Comparison of ENCODE assay signal across 26 cellular contexts in genomic region chr2:109244750-109245382, GRCh38.
DNase-seq lines count a peak whose midpoint lies in the region; ATAC-seq and TF ChIP-seq lines count a peak whose summit lies in the region.
"Had no signal": no experiment of that assay in that cellular context is flagged by ENCODE, and none has a peak within 500 bp of the region (broad histone marks: within the 10 kb centered on the region; RNA-seq: fewer than 3 reads in every experiment).

No MANE protein-coding gene starts in this region.

- H4K8ac ChIP-seq in IMR-90 (ENCODE audit: low read depth in 2 of 2, low read length in 2 of 2) = 0 out of 4 replicates have a peak overlapping the region, but pooled peaks have one; percentile 19 to 26

- ATAC-seq in IMR-90 (ENCODE audit: low read depth) = no peak
- peak in 3 of 4 donors; percentile 47 to 67 (median 65) for ATAC-seq in heart left ventricle
- ATAC-seq in stimulated activated effector memory CD8-positive, alpha-beta T cell treated with anti-CD3 and anti-CD28 coated beads, Interleukin-12 subunit alpha, Interleukin-12 subunit beta, amount 100 ng/mL, for 72 hours = no peak
- ATAC-seq: activated CD8-positive, alpha-beta T cell treated with anti-CD3 and anti-CD28 coated beads, Interleukin-2, amount 10 ng/mL, durations not matched to agents 7 days and 5 days; activated T-cell treated with anti-CD3 and anti-CD28 coated beads, Interleukin-2, amount 50 U/mL, for 72 hours; CD8-positive, alpha-beta T cell; naive thymus-derived CD8-positive, alpha-beta T cell had no signal

- H3K4me1 Mint-ChIP-seq in stimulated activated effector memory CD8-positive, alpha-beta T cell treated with anti-CD3 and anti-CD28 coated beads, Interleukin-12 subunit alpha, Interleukin-12 subunit beta, amount 100 ng/mL, for 72 hours = peaks cover 14% of the 10 kb centered on the region

- POLR2A ChIA-PET in IMR-90 (lab: Charles Lee; ENCODE audit: unreplicated experiment) (no interaction called here), RWPE1 (lab: Yijun Ruan, JAX; ENCODE audit: low non-redundant PET) (no interaction called here)

- no peaks in the 10 kb centered on the region for H3K27me3 ChIP-seq in IMR-90 (ENCODE audit: control insufficient read depth, insufficient read depth, low read length)
- no peaks in the 10 kb centered on the region for H3K27me3 ChIP-seq in heart left ventricle
- H3K27me3 ChIP-seq: tibial nerve had no signal

- H4K91ac ChIP-seq in IMR-90 (ENCODE audit: insufficient read depth, low read depth, low read length) = peak overlapping the region; percentile 52

- no peak overlapping the region for H3K18ac ChIP-seq in IMR-90 (ENCODE audit: low read depth, low read length)

- H2BK120ac ChIP-seq in IMR-90 (ENCODE audit: low read depth, low read length) = peak overlapping the region; percentile 52

- no peaks in the 10 kb centered on the region for H3K36me3 Mint-ChIP-seq in stimulated activated effector memory CD8-positive, alpha-beta T cell treated with anti-CD3 and anti-CD28 coated beads, Interleukin-12 subunit alpha, Interleukin-12 subunit beta, amount 100 ng/mL, for 72 hours
- H3K36me3 Mint-ChIP-seq: activated naive CD4-positive, alpha-beta T cell treated with anti-CD3 and anti-CD28 coated beads, Interleukin-2, amount 10 ng/mL, durations not matched to agents 7 days and 5 days; CD8-positive, alpha-beta T cell; mesothelial cell of epicardium; naive thymus-derived CD8-positive, alpha-beta T cell had no signal

- H3K23ac ChIP-seq in IMR-90 (ENCODE audit: low read depth, low read length) = peak overlapping the region; percentile 72; the same call in 1 of the 2 replicates

- no peak for TF ChIP-seq RAD21 in IMR-90 (IDR thresholded peaks at IDR 0.05; ENCODE audit: low read length)

- peak overlapping the region; percentile 55 for H3K4ac ChIP-seq in IMR-90 (ENCODE audit: low read depth, low read length)

- H3K79me1 ChIP-seq in IMR-90 (ENCODE audit: low read depth in 1 of 2, low read length in 2 of 2) = peaks cover 58 to 80% of the 10 kb centered on the region in 2 experiments

- no peak overlapping the region for H3K56ac ChIP-seq in IMR-90 (ENCODE audit: extremely low read depth, insufficient read depth, low read length)

- H3K9me3 ChIP-seq in IMR-90 (ENCODE audit: control insufficient read depth, insufficient read depth, low read length) (no peaks in the 10 kb centered on the region), heart left ventricle (no peaks in the 10 kb centered on the region)
- H3K9me3 ChIP-seq: tibial nerve had no signal

- peaks cover 38% of the 10 kb centered on the region for H3K9me1 ChIP-seq in IMR-90 (ENCODE audit: insufficient read depth, low read length)

- peak overlapping the region; percentile 28 for H2AK9ac ChIP-seq in IMR-90 (replicated peaks; ENCODE audit: low read depth, low read length, poor library complexity)

- CTCF ChIA-PET in IMR-90 (lab: Yijun Ruan, JAX) = no interaction called here
- CTCF ChIA-PET in RWPE1 (lab: Yijun Ruan, JAX) = interaction anchor here (0.6 kb wide), 2 partner anchors 12 to 81 kb away, joined by 3 to 7 read pairs; no protein-coding TSS in a partner anchor

- peak overlapping the region; percentile 77; the same call in 1 of the 2 replicates for H2AK5ac ChIP-seq in IMR-90 (ENCODE audit: low read depth, low read length)

- peak overlapping the region; percentile 31; the same call in 1 of the 3 replicates for H2BK15ac ChIP-seq in IMR-90 (ENCODE audit: low read depth, low read length)

- peaks cover 35% of the 10 kb centered on the region for H3K4me1 ChIP-seq in IMR-90 (ENCODE audit: control insufficient read depth, insufficient read depth, low read length)
- H3K4me1 ChIP-seq in heart left ventricle = peaks cover 17 to 75% (median 57%) of the 10 kb centered on the region in 12 donors

- H2BK20ac ChIP-seq in IMR-90 (ENCODE audit: low read depth, low read length) = peak overlapping the region; percentile 32; the same call in 1 of the 2 replicates

- H3K14ac ChIP-seq in IMR-90 (replicated peaks; ENCODE audit: low read depth, low read length) = peak overlapping the region; percentile 53; the same call in 1 of the 2 replicates

- H2AFZ ChIP-seq in IMR-90 (replicated peaks; ENCODE audit: low read length, poor library complexity) = no peak overlapping the region

- TF ChIP-seq POLR2A in IMR-90 (IDR thresholded peaks at IDR 0.05; ENCODE audit: low read depth, low read length) (no peak), heart left ventricle (IDR thresholded peaks at IDR 0.05) (no peak)

- DNase-seq in IMR-90 = no peak
- no peak for DNase-seq in RWPE1 (ENCODE audit: low spot score)
- DNase-seq in heart left ventricle = peak in 1 of 5 donors; percentile 43
- no peak for DNase-seq in stimulated activated effector memory CD8-positive, alpha-beta T cell treated with anti-CD3 and anti-CD28 coated beads, Interleukin-12 subunit alpha, Interleukin-12 subunit beta, amount 100 ng/mL, for 72 hours (ENCODE audit: low spot score in 2 of 2)
- DNase-seq in GOT3 (lab: John Stamatoyannopoulos, UW) = no peak
- DNase-seq in HuH-7 (ENCODE audit: low spot score) = no peak
- DNase-seq in HuH-7.5 (ENCODE audit: low spot score) = no peak
- DNase-seq: activated CD4-positive, CD25-positive, alpha-beta regulatory T cell treated with anti-CD3 and anti-CD28 coated beads, Interleukin-2, amount 50 U/mL, for 72 hours; activated CD8-positive, alpha-beta T cell treated with anti-CD3 and anti-CD28 coated beads, Interleukin-2, amount 10 ng/mL, durations not matched to agents 7 days and 5 days; activated naive CD4-positive, alpha-beta T cell treated with anti-CD3 and anti-CD28 coated beads, Interleukin-2, amount 10 ng/mL, durations not matched to agents 7 days and 5 days; activated T-cell treated with anti-CD3 and anti-CD28 coated beads, Interleukin-2, amount 50 U/mL, for 72 hours; amygdala; caudate nucleus; dermis blood vessel endothelial cell; naive thymus-derived CD8-positive, alpha-beta T cell; NCI-H1417 treated with DMSO at 0.1 percent for 48 hours; NCI-H2081 treated with DMSO at 0.1 percent for 48 hours; NCI-H82; OCI-M1; SIG-M5; stimulated activated CD4-positive, alpha-beta T cell treated with anti-CD3 and anti-CD28 coated beads, Interleukin-12 subunit alpha, Interleukin-12 subunit beta, amount 100 ng/mL, for 4 hours; stimulated activated CD4-positive, alpha-beta T cell treated with anti-CD3 and anti-CD28 coated beads, Interleukin-4, amount 100 ng/mL, for 24 hours; stimulated activated naive CD4-positive, alpha-beta T cell treated with Interleukin-2 at 50 U/mL for 16 hours had no signal

- peaks cover 22% of the 10 kb centered on the region for H4K20me1 ChIP-seq in IMR-90 (ENCODE audit: insufficient read depth, low read length)

- dilution Hi-C loops in IMR-90 (cut with HindIII; ENCODE audit: low sequenced_read_pairs, unreplicated experiment) = no loop called here

- TF ChIP-seq CTCF in IMR-90 (conservative IDR thresholded peaks at IDR 0.05; ENCODE audit: low read depth, low read length) (no peak), RWPE1 (conservative IDR thresholded peaks at IDR 0.05; ENCODE audit: low read depth) (no peak), heart left ventricle (IDR thresholded peaks at IDR 0.05) (no peak)

- BruUV-seq in IMR-90 (replicated peaks; lab: Mats Ljungman, UMichigan) = no TSS peak

- in situ Hi-C loops in IMR-90 (cut with MboI; ENCODE audit: low sequenced_read_pairs) = no loop called here

- H3K4me2 ChIP-seq in IMR-90 (ENCODE audit: low read depth, low read length) = no peak overlapping the region

- H4K5ac ChIP-seq in IMR-90 (ENCODE audit: low read depth, low read length) = no peak overlapping the region

- no peak overlapping the region for H3K4me3 Mint-ChIP-seq in stimulated activated effector memory CD8-positive, alpha-beta T cell treated with anti-CD3 and anti-CD28 coated beads, Interleukin-12 subunit alpha, Interleukin-12 subunit beta, amount 100 ng/mL, for 72 hours
- H3K4me3 Mint-ChIP-seq: activated CD8-positive, alpha-beta T cell treated with anti-CD3 and anti-CD28 coated beads, Interleukin-2, amount 10 ng/mL, durations not matched to agents 7 days and 5 days; activated naive CD4-positive, alpha-beta T cell treated with anti-CD3 and anti-CD28 coated beads, Interleukin-2, amount 10 ng/mL, durations not matched to agents 7 days and 5 days; activated T-cell treated with anti-CD3 and anti-CD28 coated beads, Interleukin-2, amount 50 U/mL, for 72 hours; CD8-positive, alpha-beta T cell; mesothelial cell of epicardium; naive thymus-derived CD8-positive, alpha-beta T cell had no signal

- H3K36me3 ChIP-seq in IMR-90 (ENCODE audit: control insufficient read depth, insufficient read depth, low read length) (no peaks in the 10 kb centered on the region), heart left ventricle (no peaks in the 10 kb centered on the region)
- H3K36me3 ChIP-seq: tibial nerve had no signal

- H3K27ac ChIP-seq in IMR-90 (ENCODE audit: insufficient read depth, low read length) (no peak overlapping the region), RWPE1 (peak overlapping the region; percentile 11; the same call in 1 of the 2 replicates), heart left ventricle (peak overlapping the region in 6 of 12 donors; percentile 15 to 87 (median 68))

- intact Hi-C loops in IMR-90 (cut with micrococcal nuclease) (loop anchor here (5.0 kb wide), 2 partner anchors 72 to 73 kb away; no protein-coding TSS in a partner anchor), heart left ventricle (cut with DNase I) (loop anchor here in 2 of 10 donors (5.0 to 10.0 kb wide), 3 partner anchors 73 to 110 kb away; no protein-coding TSS in a partner anchor)

- H3K9ac ChIP-seq in IMR-90 (ENCODE audit: low read depth, low read length) = no peak overlapping the region

- peak overlapping the region; percentile 46 for H3K27ac Mint-ChIP-seq in stimulated activated effector memory CD8-positive, alpha-beta T cell treated with anti-CD3 and anti-CD28 coated beads, Interleukin-12 subunit alpha, Interleukin-12 subunit beta, amount 100 ng/mL, for 72 hours
- H3K27ac Mint-ChIP-seq: activated CD8-positive, alpha-beta T cell treated with anti-CD3 and anti-CD28 coated beads, Interleukin-2, amount 10 ng/mL, durations not matched to agents 7 days and 5 days; activated naive CD4-positive, alpha-beta T cell treated with anti-CD3 and anti-CD28 coated beads, Interleukin-2, amount 10 ng/mL, durations not matched to agents 7 days and 5 days; activated T-cell treated with anti-CD3 and anti-CD28 coated beads, Interleukin-2, amount 50 U/mL, for 72 hours; CD8-positive, alpha-beta T cell; mesothelial cell of epicardium had no signal

- no peaks in the 10 kb centered on the region for H3K9me3 Mint-ChIP-seq in stimulated activated effector memory CD8-positive, alpha-beta T cell treated with anti-CD3 and anti-CD28 coated beads, Interleukin-12 subunit alpha, Interleukin-12 subunit beta, amount 100 ng/mL, for 72 hours
- H3K9me3 Mint-ChIP-seq: activated naive CD4-positive, alpha-beta T cell treated with anti-CD3 and anti-CD28 coated beads, Interleukin-2, amount 10 ng/mL, durations not matched to agents 7 days and 5 days; activated T-cell treated with anti-CD3 and anti-CD28 coated beads, Interleukin-2, amount 50 U/mL, for 72 hours; CD8-positive, alpha-beta T cell; mesothelial cell of epicardium; naive thymus-derived CD8-positive, alpha-beta T cell had no signal

- WGBS in IMR-90 (ENCODE audit: extremely low coverage in 2 of 2, insufficient read length in 1 of 2), 2 experiments = 100% methylated on average over 1 of the region's 4 CpGs; no CpG with 5 or more reads in 1 of the 2 experiments
- 52 to 68% (median 57%) methylated on average over 4 of the region's 4 CpGs for WGBS in heart left ventricle, 4 donors

- H3K4me3 ChIP-seq in IMR-90 (ENCODE audit: insufficient read depth, low read depth, low read length) (no peak overlapping the region), heart left ventricle (no peak overlapping the region)
- H3K4me3 ChIP-seq: tibial nerve had no signal

- H2BK5ac ChIP-seq in IMR-90 (ENCODE audit: low read depth, low read length, poor library complexity, severe bottlenecking) = no peak overlapping the region

Comparison
In these comparisons a context has a peak if more than half of its experiments do, and no peak if none do; other contexts are left out.
1. ATAC-seq: peak in heart left ventricle (3 of 4); none in IMR-90 (single experiment) and stimulated activated effector memory CD8-positive, alpha-beta T cell treated with anti-CD3 and anti-CD28 coated beads, Interleukin-12 subunit alpha, Interleukin-12 subunit beta, amount 100 ng/mL, for 72 hours (single experiment).